18 cellular contexts compared by ENCODE assay signal in the genomic region with DNA sequence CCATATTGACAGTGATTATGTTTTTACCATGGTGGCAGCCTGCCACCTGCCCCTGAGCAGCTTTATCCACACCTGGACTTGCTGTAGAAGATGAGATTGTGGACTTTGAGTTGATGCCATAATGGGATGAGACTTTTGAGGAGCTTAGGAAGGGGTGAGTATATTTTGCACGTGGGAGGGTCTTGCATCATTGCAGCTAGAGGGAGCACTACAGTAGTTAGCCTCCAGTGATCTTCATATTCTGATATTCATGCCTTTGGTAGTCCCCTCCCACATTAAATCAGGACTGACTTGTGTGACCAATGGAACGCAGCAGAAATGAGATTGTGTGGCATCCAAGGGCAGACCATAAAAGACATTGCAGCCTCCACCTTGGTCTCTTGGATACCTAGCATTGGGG. TPM values are rescaled to one million over a fixed set of nuclear protein-coding genes. Genes with fewer than 3 reads are reported as not detected.
"Had no signal": no experiment of that assay in that cellular context is flagged by ENCODE, and none has a peak within 500 bp of the region (broad histone marks: within the 10 kb centered on the region; RNA-seq: fewer than 3 reads in every experiment).

No MANE protein-coding gene starts in this region.

- H3K4me3 ChIP-seq: ascending aorta, dorsolateral prefrontal cortex, left lung, spleen, upper lobe of right lung had no signal

- DNase-seq: activated CD4-positive, alpha-beta T cell treated with anti-CD3 and anti-CD28 coated beads for 1 hour; activated CD8-positive, alpha-beta memory T cell treated with anti-CD3 and anti-CD28 coated beads for 24 hours; activated CD8-positive, alpha-beta memory T cell treated with anti-CD3 and anti-CD28 coated beads, Interleukin-2, amount 50 U/mL, for 48 hours; activated effector memory CD4-positive, alpha-beta T cell treated with Interleukin-2 at 50 U/mL for 16 hours; activated naive CD4-positive, alpha-beta T cell treated with anti-CD3 and anti-CD28 coated beads, Interleukin-2, amount 50 U/mL, for 16 hours; activated T-cell treated with anti-CD3 and anti-CD28 coated beads, Interleukin-2, amount 50 U/mL, for 48 hours; dorsolateral prefrontal cortex; foreskin fibroblast; left lung; occipital lobe; posterior cingulate gyrus; retina; spleen; stimulated activated CD4-positive, alpha-beta T cell treated with anti-CD3 and anti-CD28 coated beads, Interleukin-4, amount 100 ng/mL, for 4 hours; T1000; upper lobe of right lung had no signal

RNA-seq across cellular contexts. Expression of gene COL13A1, which starts 18.2 kb away (rescaled TPM):
- total RNA-seq: T-helper 1 cell treated with Interleukin-12 subunit alpha and Interleukin-12 subunit beta and Interleukin-4 antibody, amounts not matched to agents 30 ng/mL and 1 ng/mL, for 36 hours had no signal
